Comparison of ENCODE assay signal across 11 cellular contexts in genomic region chr15:64845826-64846225, GRCh38. TPM values are rescaled to one million over a fixed set of nuclear protein-coding genes. Genes with fewer than 3 reads are reported as not detected.
A peak's percentile ranks its signal among the peaks of the same experiment; 100 is the strongest.
DNase-seq lines count a peak whose midpoint lies in the region; ATAC-seq and TF ChIP-seq lines count a peak whose summit lies in the region.
"Had no signal": no experiment of that assay in that cellular context is flagged by ENCODE, and none has a peak within 500 bp of the region (broad histone marks: within the 10 kb centered on the region; RNA-seq: fewer than 3 reads in every experiment).

No MANE protein-coding gene starts in this region.

- H3K4me1 Mint-ChIP-seq in effector memory CD8-positive, alpha-beta T cell (ENCODE audit: low read depth in 2 of 2): peaks cover 58 to 74% of the 10 kb centered on the region in 2 donors

- H3K36me3 Mint-ChIP-seq in effector memory CD8-positive, alpha-beta T cell (ENCODE audit: insufficient read depth): peaks cover 40% of the 10 kb centered on the region

- H3K27ac Mint-ChIP-seq in effector memory CD8-positive, alpha-beta T cell: peak overlapping the region; percentile 87 to 92

- peaks cover 30 to 73% (median 50%) of the 10 kb centered on the region in 11 experiments for H3K36me3 ChIP-seq in BLaER1 treated with 17β-estradiol and CSF1 and Interleukin-3, amounts not matched to agents 10 nM and 100 nM
- peaks cover 49% of the 10 kb centered on the region for H3K36me3 ChIP-seq in neutrophil

- TF ChIP-seq CTCF in neutrophil (IDR thresholded peaks at IDR 0.05): no peak

- DNase-seq in KBM-7: peak; percentile 35
- no peak for DNase-seq in effector memory CD8-positive, alpha-beta T cell
- DNase-seq in A172 (ENCODE audit: low spot score): no peak
- DNase-seq in EL: no peak
- DNase-seq: DND-41, NCI-H1436 had no signal

- peak overlapping the region; percentile 93 to 98 (median 96); a peak in 21 of 22 replicates for H3K9ac ChIP-seq in BLaER1 treated with 17β-estradiol and CSF1 and Interleukin-3, amounts not matched to agents 10 nM and 100 nM

- peak overlapping the region; percentile 94 to 100 (median 99) for H3K4me2 ChIP-seq in BLaER1 treated with 17β-estradiol and CSF1 and Interleukin-3, amounts not matched to agents 10 nM and 100 nM

- H3K4me3 ChIP-seq in BLaER1 treated with 17β-estradiol and CSF1 and Interleukin-3, amounts not matched to agents 10 nM and 100 nM: peak overlapping the region; percentile 33 to 99 (median 96); a peak in 18 of 20 replicates
- H3K4me3 ChIP-seq in neutrophil (ENCODE audit: low read depth in 1 of 2, low read length in 1 of 2): peak overlapping the region; percentile 93 to 100

- H3K9me3 Mint-ChIP-seq in effector memory CD8-positive, alpha-beta T cell: no peaks in the 10 kb centered on the region

- H3K9me3 ChIP-seq in BLaER1 treated with 17β-estradiol and CSF1 and Interleukin-3, amounts not matched to agents 10 nM and 100 nM (replicated peaks in 1 of 11): no peaks in the 10 kb centered on the region
- H3K9me3 ChIP-seq in neutrophil: no peaks in the 10 kb centered on the region

- peak overlapping the region; percentile 78 to 86 for H3K4me3 Mint-ChIP-seq in effector memory CD8-positive, alpha-beta T cell

- no peaks in the 10 kb centered on the region for H3K27me3 Mint-ChIP-seq in effector memory CD8-positive, alpha-beta T cell

- no peaks in the 10 kb centered on the region for H3K27me3 ChIP-seq in BLaER1 treated with 17β-estradiol and CSF1 and Interleukin-3, amounts not matched to agents 10 nM and 100 nM
- H3K27me3 ChIP-seq in neutrophil: no peaks in the 10 kb centered on the region

- in situ Hi-C loops in KBM-7 (cut with MboI; ENCODE audit: low pct_unique_long_range_greater_than_20kb, low sequenced_read_pairs): no loop called here

- no peak for ATAC-seq in effector memory CD8-positive, alpha-beta T cell (replicated peaks)
- no peak for ATAC-seq in GM19035 (IDR thresholded peaks at IDR 0.05; ENCODE audit: unreplicated experiment)
- no peak for ATAC-seq in HG02885 (IDR thresholded peaks at IDR 0.05; ENCODE audit: poor library complexity, unreplicated experiment)
- ATAC-seq: SK-N-SH treated with all-trans-retinoic acid at 6 μM for 48 hours had no signal

- H4K20me1 ChIP-seq in BLaER1 treated with 17β-estradiol and CSF1 and Interleukin-3, amounts not matched to agents 10 nM and 100 nM: peaks cover 65 to 91% (median 85%) of the 10 kb centered on the region in 11 experiments

- H3K27ac ChIP-seq in BLaER1 treated with 17β-estradiol and CSF1 and Interleukin-3, amounts not matched to agents 10 nM and 100 nM: peak overlapping the region; percentile 42 to 95 (median 89); a peak in 20 of 22 replicates
- peak overlapping the region; percentile 98 for H3K27ac ChIP-seq in neutrophil

- peaks cover 59 to 86% (median 70%) of the 10 kb centered on the region in 10 experiments for H3K4me1 ChIP-seq in BLaER1 treated with 17β-estradiol and CSF1 and Interleukin-3, amounts not matched to agents 10 nM and 100 nM
- H3K4me1 ChIP-seq in neutrophil (ENCODE audit: control insufficient read depth in 1 of 2, insufficient read depth in 1 of 2, low read depth in 1 of 2, low read length in 1 of 2): peaks cover 64 to 76% of the 10 kb centered on the region in 2 experiments

RNA-seq across cellular contexts. Expression of gene PLEKHO2, which starts 4.1 kb away (rescaled TPM):
- total RNA-seq in A172 (2014; rRNA removed; shearing (Covaris generic)): 15.2 and 24.3 TPM in 2 replicates

RNA-seq across cellular contexts. Expression of gene PIF1, which starts 20.4 kb away (rescaled TPM):
- 11.0 and 15.1 TPM in 2 replicates for total RNA-seq in A172 (2014; rRNA removed; shearing (Covaris generic))
